26 cellular contexts compared by ENCODE assay signal in genomic region chr2:73930386-73930785, GRCh38. TPM values are rescaled to one million over a fixed set of nuclear protein-coding genes. Genes with fewer than 3 reads are reported as not detected.
DNase-seq lines count a peak whose midpoint lies in the region; ATAC-seq and TF ChIP-seq lines count a peak whose summit lies in the region.
"Had no signal": no experiment of that assay in that cellular context is flagged by ENCODE, and none has a peak within 500 bp of the region (broad histone marks: within the 10 kb centered on the region; RNA-seq: fewer than 3 reads in every experiment).

No MANE protein-coding gene starts in this region.

- H3K4me1 ChIP-seq in DND-41 (ENCODE audit: insufficient read depth, low read length): peaks cover 47% of the 10 kb centered on the region

- H3K27me3 ChIP-seq in DND-41 (ENCODE audit: insufficient read depth, low read length, poor library complexity): no peaks in the 10 kb centered on the region
- H3K27me3 ChIP-seq: cardiac muscle cell, Peyer's patch had no signal

- no peak overlapping the region for H3K4me3 Mint-ChIP-seq in T-helper 17 cell
- peak overlapping the region in 1 of 5 donors; percentile 48 for H3K4me3 Mint-ChIP-seq in immature natural killer cell
- H3K4me3 Mint-ChIP-seq: activated CD4-positive, alpha-beta memory T cell treated with anti-CD3 and anti-CD28 coated beads, Interleukin-2, amount 10 ng/mL, durations not matched to agents 7 days and 5 days had no signal

- no peak for ATAC-seq in DND-41 (ENCODE audit: insufficient read depth, low read depth)
- no peak for ATAC-seq in T-helper 17 cell
- ATAC-seq in GM19467 (IDR thresholded peaks at IDR 0.05; ENCODE audit: unreplicated experiment): no peak
- ATAC-seq: left cardiac atrium had no signal

- H3K27me3 Mint-ChIP-seq in T-helper 17 cell: no peaks in the 10 kb centered on the region
- H3K27me3 Mint-ChIP-seq in immature natural killer cell (ENCODE audit: low read depth in 3 of 3): peaks cover 3 to 8% (median 4%) of the 10 kb centered on the region in 3 donors
- H3K27me3 Mint-ChIP-seq: activated CD4-positive, alpha-beta memory T cell treated with anti-CD3 and anti-CD28 coated beads, Interleukin-2, amount 10 ng/mL, durations not matched to agents 7 days and 5 days had no signal

- DNase-seq in DND-41 (no peak), T-helper 17 cell (no peak), immature natural killer cell (no peak), NCI-H2196 (lab: John Stamatoyannopoulos, UW; ENCODE audit: unreplicated experiment) (no peak), substantia nigra (lab: John Stamatoyannopoulos, UW) (no peak)
- peak; percentile 1 for DNase-seq in stimulated activated CD8-positive, alpha-beta memory T cell treated with anti-CD3 and anti-CD28 coated beads, Interleukin-4, amount 100 ng/mL, for 48 hours
- DNase-seq: activated CD4-positive, alpha-beta memory T cell treated with anti-CD3 and anti-CD28 coated beads, Interleukin-2, amount 10 ng/mL, durations not matched to agents 7 days and 5 days; activated gamma-delta T cell treated with Interleukin-2 at 50 U/mL for 16 hours; activated T-cell treated with anti-CD3 and anti-CD28 coated beads for 4 hours; amygdala; DMS53; left cardiac atrium; mesendoderm; NCI-H1694 treated with DMSO at 0.1 percent for 48 hours; NCI-H2171; NCI-H524 treated with DMSO at 0.1 percent for 48 hours; NK-92 treated with Interleukin-12 subunit alpha and Interleukin-12 subunit beta, amount 100 ng/mL, for 24 hours; Peyer's patch; retina; stimulated activated CD4-positive, alpha-beta T cell treated with anti-CD3 and anti-CD28 coated beads, Interleukin-4, amount 100 ng/mL, for 1 hour; stimulated activated naive CD4-positive, alpha-beta T cell treated with Interleukin-2 at 50 U/mL for 16 hours had no signal

- H3K9me3 ChIP-seq in DND-41 (ENCODE audit: insufficient read depth, low read length, severe bottlenecking): no peaks in the 10 kb centered on the region
- H3K9me3 ChIP-seq in T-helper 17 cell (ENCODE audit: control insufficient read depth, low read length, poor library complexity, severe bottlenecking): no peaks in the 10 kb centered on the region
- H3K9me3 ChIP-seq: Peyer's patch had no signal

- H3K27ac Mint-ChIP-seq in T-helper 17 cell: peak overlapping the region; percentile 97
- peak overlapping the region; percentile 42 to 99 (median 90) for H3K27ac Mint-ChIP-seq in immature natural killer cell
- H3K27ac Mint-ChIP-seq: activated CD4-positive, alpha-beta memory T cell treated with anti-CD3 and anti-CD28 coated beads, Interleukin-2, amount 10 ng/mL, durations not matched to agents 7 days and 5 days had no signal

- peaks cover 53% of the 10 kb centered on the region for H3K4me1 Mint-ChIP-seq in T-helper 17 cell
- peaks cover 70 to 85% of the 10 kb centered on the region in 2 donors for H3K4me1 Mint-ChIP-seq in immature natural killer cell

- no peak overlapping the region for H2AFZ ChIP-seq in DND-41 (ENCODE audit: low read depth, low read length)

- peaks cover 14% of the 10 kb centered on the region for H3K36me3 Mint-ChIP-seq in T-helper 17 cell (ENCODE audit: low read depth)
- peaks cover 0 to 17% (median 3%) of the 10 kb centered on the region in 3 donors for H3K36me3 Mint-ChIP-seq in immature natural killer cell

- H3K9ac ChIP-seq in DND-41 (ENCODE audit: low read depth, low read length): no peak overlapping the region

- H4K20me1 ChIP-seq in DND-41 (ENCODE audit: insufficient read depth, low read length): peaks cover 44% of the 10 kb centered on the region

- H3K4me3 ChIP-seq in DND-41 (ENCODE audit: low read depth in 1 of 2, low read length in 2 of 2): no peak overlapping the region
- H3K4me3 ChIP-seq: cardiac muscle cell, Peyer's patch had no signal

- H3K36me3 ChIP-seq in DND-41 (ENCODE audit: insufficient read depth, low read length): peaks cover 36% of the 10 kb centered on the region
- H3K36me3 ChIP-seq: cardiac muscle cell had no signal

- H3K9me3 Mint-ChIP-seq in immature natural killer cell: no peaks in the 10 kb centered on the region
- H3K9me3 Mint-ChIP-seq: activated CD4-positive, alpha-beta memory T cell treated with anti-CD3 and anti-CD28 coated beads, Interleukin-2, amount 10 ng/mL, durations not matched to agents 7 days and 5 days had no signal

- no peak for TF ChIP-seq CTCF in DND-41 (IDR thresholded peaks at IDR 0.05; ENCODE audit: borderline replicate concordance, extremely low read depth, low read length, poor library complexity, severe bottlenecking)

- peak overlapping the region; percentile 85; the same call in 1 of the 2 replicates for H3K4me2 ChIP-seq in DND-41 (ENCODE audit: insufficient read depth, low read length)

- H3K27ac ChIP-seq in DND-41 (ENCODE audit: low read length) (no peak overlapping the region), substantia nigra (ENCODE audit: low read depth, low read length, poor library complexity, severe bottlenecking) (no peak overlapping the region)
- H3K27ac ChIP-seq: cardiac muscle cell, Peyer's patch had no signal

- H3K79me2 ChIP-seq in DND-41 (ENCODE audit: insufficient read depth, low read length): peaks cover 85% of the 10 kb centered on the region

RNA-seq across cellular contexts. Expression of gene DGUOK, which starts 3.7 kb away (rescaled TPM):
- 10 to 100 TPM; 34.2 to 39.7 TPM for total RNA-seq in T-helper 17 cell
- polyA plus RNA-seq in immature natural killer cell: 100 to 1,000 TPM; 207 to 245 (median 223) TPM

RNA-seq across cellular contexts. Expression of gene ACTG2, which starts 37.6 kb away (rescaled TPM):
- not detected for total RNA-seq in T-helper 17 cell
- polyA plus RNA-seq in immature natural killer cell: not detected
- total RNA-seq: activated CD4-positive, alpha-beta memory T cell treated with anti-CD3 and anti-CD28 coated beads, Interleukin-2, amount 10 ng/mL, durations not matched to agents 7 days and 5 days; dermis microvascular lymphatic vessel endothelial cell; endothelial cell of umbilical vein; H4 had no signal
- polyA plus RNA-seq: endothelial cell of umbilical vein had no signal

RNA-seq across cellular contexts. Expression of gene TET3, which starts 54.3 kb away (rescaled TPM):
- 10 to 100 TPM; 20.3 to 22.5 TPM for total RNA-seq in T-helper 17 cell
- 1 to 10 TPM in 1 of 3 donors, under 1 TPM in 1, not detected in 1; 0.16 to 1.2 TPM for polyA plus RNA-seq in immature natural killer cell
